ENCODE assay signal across 16 cellular contexts in the genomic region with DNA sequence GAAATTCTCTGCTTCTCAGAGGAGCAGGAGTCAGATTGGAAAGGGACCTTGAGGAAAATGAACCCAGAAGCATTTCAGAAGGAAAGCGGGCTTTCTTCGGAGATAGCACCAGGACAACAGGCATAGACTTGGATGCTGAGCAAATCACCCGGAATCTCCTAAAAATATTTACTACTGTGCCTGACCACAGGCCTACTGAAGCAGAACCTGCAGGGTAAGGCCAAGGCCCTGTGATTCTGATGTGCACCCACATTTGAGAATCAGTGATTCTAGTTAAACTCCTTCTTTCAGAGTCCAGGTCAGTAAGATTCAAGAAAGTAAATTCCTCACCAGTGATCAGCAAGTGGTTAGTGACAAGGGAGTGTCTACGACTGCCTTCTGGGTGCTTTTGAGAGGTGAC.
DNase-seq lines count a peak whose midpoint lies in the region; ATAC-seq, FAIRE-seq and TF ChIP-seq lines count a peak whose summit lies in the region.
"Had no signal": no experiment of that assay in that cellular context is flagged by ENCODE, and none has a peak within 500 bp of the region (broad histone marks: within the 10 kb centered on the region; RNA-seq: fewer than 3 reads in every experiment).

No MANE protein-coding gene starts in this region.

- BruUV-seq in GM12878 (replicated peaks; lab: Mats Ljungman, UMichigan), result no TSS peak

- no peaks in the 10 kb centered on the region for H4K20me1 ChIP-seq in GM12878 (ENCODE audit: control insufficient read depth, insufficient read depth)

- H3K27me3 ChIP-seq in GM12878 (replicated peaks in 1 of 2; ENCODE audit: control insufficient read depth in 2 of 2, insufficient read depth in 2 of 2, low read length in 1 of 2), result no peaks in the 10 kb centered on the region
- no peaks in the 10 kb centered on the region for H3K27me3 ChIP-seq in right atrium auricular region

- no peaks in the 10 kb centered on the region for H3K9me3 Mint-ChIP-seq in activated naive CD4-positive, alpha-beta T cell treated with anti-CD3 and anti-CD28 coated beads, Interleukin-2, amount 50 U/mL, for 24 hours
- H3K9me3 Mint-ChIP-seq in nephron (no peaks in the 10 kb centered on the region), type B pancreatic cell (no peaks in the 10 kb centered on the region)

- 68% methylated on average over 4 of the region's 4 CpGs for WGBS in GM12878 (ENCODE audit: insufficient coverage, insufficient replicate concordance, low lambda C conversion rate, missing lambda C conversion rate)

- peaks cover 5% of the 10 kb centered on the region for H3K4me1 ChIP-seq in GM12878 (ENCODE audit: control insufficient read depth, insufficient read depth, low read length)
- H3K4me1 ChIP-seq in right atrium auricular region, result peaks cover 0 to 4% of the 10 kb centered on the region in 2 donors

- no peak for DNase-seq in activated naive CD4-positive, alpha-beta T cell treated with anti-CD3 and anti-CD28 coated beads, Interleukin-2, amount 50 U/mL, for 16 hours
- DNase-seq in GM12878 (ENCODE audit: low read depth, low spot score), result no peak
- DNase-seq in type B pancreatic cell (ENCODE audit: extremely low spot score, unreplicated experiment), result no peak
- DNase-seq in right atrium auricular region (ENCODE audit: low spot score), result no peak
- DNase-seq in NCI-H510A treated with DMSO at 0.1 percent for 48 hours (lab: John Stamatoyannopoulos, UW), result no peak
- DNase-seq: C1 segment of cervical spinal cord, COR-L47, DMS153, EL, NCI-H1930, NCI-H2171 treated with DMSO at 0.1 percent for 48 hours, SIG-M5 had no signal

- H3K27me3 Mint-ChIP-seq in activated naive CD4-positive, alpha-beta T cell treated with anti-CD3 and anti-CD28 coated beads, Interleukin-2, amount 50 U/mL, for 24 hours, result no peaks in the 10 kb centered on the region
- peaks cover 15% of the 10 kb centered on the region for H3K27me3 Mint-ChIP-seq in nephron (ENCODE audit: low read depth)
- peaks cover 7% of the 10 kb centered on the region for H3K27me3 Mint-ChIP-seq in type B pancreatic cell

- H3K4me1 Mint-ChIP-seq in activated naive CD4-positive, alpha-beta T cell treated with anti-CD3 and anti-CD28 coated beads, Interleukin-2, amount 50 U/mL, for 24 hours, result peaks cover 8% of the 10 kb centered on the region
- peaks cover 34% of the 10 kb centered on the region for H3K4me1 Mint-ChIP-seq in nephron
- peaks cover 18% of the 10 kb centered on the region for H3K4me1 Mint-ChIP-seq in type B pancreatic cell (ENCODE audit: unreplicated experiment)

- no peaks in the 10 kb centered on the region for H3K79me2 ChIP-seq in GM12878 (ENCODE audit: control insufficient read depth, insufficient read depth, low read length)

- no peak for TF ChIP-seq POLR2A in GM12878 (IDR thresholded peaks at IDR 0.05; ENCODE audit: low read depth, low read length)

- H3K36me3 ChIP-seq in GM12878 (ENCODE audit: control insufficient read depth in 2 of 2, insufficient read depth in 2 of 2, low read length in 1 of 2) (no peaks in the 10 kb centered on the region), right atrium auricular region (no peaks in the 10 kb centered on the region)

- H3K36me3 Mint-ChIP-seq in activated naive CD4-positive, alpha-beta T cell treated with anti-CD3 and anti-CD28 coated beads, Interleukin-2, amount 50 U/mL, for 24 hours, result no peaks in the 10 kb centered on the region
- H3K36me3 Mint-ChIP-seq in nephron (ENCODE audit: low read depth) (no peaks in the 10 kb centered on the region), type B pancreatic cell (no peaks in the 10 kb centered on the region)

- H3K27ac Mint-ChIP-seq in activated naive CD4-positive, alpha-beta T cell treated with anti-CD3 and anti-CD28 coated beads, Interleukin-2, amount 50 U/mL, for 24 hours, result peak overlapping the region; percentile 5
- H3K27ac Mint-ChIP-seq in nephron, result peak overlapping the region; percentile 34 to 73 (median 35)
- H3K27ac Mint-ChIP-seq in type B pancreatic cell, result peak overlapping the region; percentile 19

- H3K27ac ChIP-seq in GM12878 (ENCODE audit: control insufficient read depth, insufficient read depth), result no peak overlapping the region
- H3K27ac ChIP-seq in right atrium auricular region, result no peak overlapping the region
- H3K27ac ChIP-seq: 22Rv1 had no signal

- in situ Hi-C loops in GM12878 (cut with MboI), result no loop called here

- CTCF ChIA-PET in GM12878 (lab: Yijun Ruan, JAX), result interaction anchor here (0.8 kb wide), 1 partner anchor 209 kb away, joined by 3 read pairs; no protein-coding TSS in a partner anchor

- no peaks in the 10 kb centered on the region for H3K9me3 ChIP-seq in GM12878 (replicated peaks; ENCODE audit: control insufficient read depth, insufficient read depth, low read length)
- H3K9me3 ChIP-seq in right atrium auricular region, result no peaks in the 10 kb centered on the region

- no peak overlapping the region for H3K9ac ChIP-seq in GM12878 (ENCODE audit: control insufficient read depth, insufficient read depth, low read length)

- intact Hi-C loops in GM12878 (cut with micrococcal nuclease; ENCODE audit: unreplicated experiment), result no loop called here

- TF ChIP-seq RAD21 in GM12878 (IDR thresholded peaks at IDR 0.05; ENCODE audit: insufficient read depth, low read depth, low read length), result no peak

- SMC1A ChIA-PET in GM12878 (lab: Charles Lee; ENCODE audit: uncharacterized antibody, unreplicated experiment), result interaction anchor here (0.9 to 2.5 kb wide), 5 partner anchors 11 to 292 kb away, joined by 3 to 15 read pairs (median 5); no protein-coding TSS in a partner anchor

- no peak overlapping the region for H3K4me2 ChIP-seq in GM12878 (ENCODE audit: control insufficient read depth, insufficient read depth)

- FAIRE-seq in GM12878 (lab: Jason Lieb, UNC), result no peak

- H3K4me3 Mint-ChIP-seq in activated naive CD4-positive, alpha-beta T cell treated with anti-CD3 and anti-CD28 coated beads, Interleukin-2, amount 50 U/mL, for 24 hours, result no peak overlapping the region
- H3K4me3 Mint-ChIP-seq in nephron (no peak overlapping the region), type B pancreatic cell (no peak overlapping the region)

- ATAC-seq in GM12878 (peak; percentile 7; the same call in 1 of the 3 replicates), GM18519 (IDR thresholded peaks at IDR 0.05; ENCODE audit: low FRiP score, unreplicated experiment) (no peak)

- TF ChIP-seq EP300 in GM12878 (IDR thresholded peaks at IDR 0.05; ENCODE audit: borderline replicate concordance in 1 of 2, control insufficient read depth in 1 of 2, low read depth in 2 of 2, low read length in 2 of 2), result no peak

- RAD21 ChIA-PET in GM12878 (lab: Charles Lee; ENCODE audit: unreplicated experiment), result interaction anchor here (1.0 to 1.7 kb wide), 2 partner anchors 207 to 255 kb away, joined by 3 to 6 read pairs; no protein-coding TSS in a partner anchor

- no peak overlapping the region for H2AFZ ChIP-seq in GM12878 (ENCODE audit: control insufficient read depth, low read depth, low read length)

- H3K4me3 ChIP-seq in GM12878, result no peak overlapping the region
- H3K4me3 ChIP-seq in right atrium auricular region, result no peak overlapping the region

- POLR2A ChIA-PET in GM12878 (lab: Charles Lee), result interaction anchor here (1.0 kb wide), 1 partner anchor 8 kb away, joined by 5 read pairs; no protein-coding TSS in a partner anchor

- TF ChIP-seq CTCF in GM12878 (IDR thresholded peaks at IDR 0.05 in 2 of 3, conservative IDR thresholded peaks at IDR 0.05 in 1 of 3; ENCODE audit: control insufficient read depth in 2 of 3, extremely low read depth in 1 of 3, insufficient read depth in 1 of 3, low read depth in 3 of 3, low read length in 3 of 3) (no peak), nephron (IDR thresholded peaks at IDR 0.05; ENCODE audit: unreplicated experiment in 3 of 3) (no peak), type B pancreatic cell (conservative IDR thresholded peaks at IDR 0.05) (no peak), right atrium auricular region (IDR thresholded peaks at IDR 0.05) (no peak)

TF ChIP-seq in GM12878, 131 proteins besides CTCF, POLR2A, EP300 and RAD21 (continues in another document):
- TF ChIP-seq RAD51 (IDR thresholded peaks at IDR 0.05), result no peak
- TF ChIP-seq IKZF1 (conservative IDR thresholded peaks at IDR 0.05), result peak; percentile 11; the same call in 1 of the 2 replicates
- TF ChIP-seq, protein P1, sequence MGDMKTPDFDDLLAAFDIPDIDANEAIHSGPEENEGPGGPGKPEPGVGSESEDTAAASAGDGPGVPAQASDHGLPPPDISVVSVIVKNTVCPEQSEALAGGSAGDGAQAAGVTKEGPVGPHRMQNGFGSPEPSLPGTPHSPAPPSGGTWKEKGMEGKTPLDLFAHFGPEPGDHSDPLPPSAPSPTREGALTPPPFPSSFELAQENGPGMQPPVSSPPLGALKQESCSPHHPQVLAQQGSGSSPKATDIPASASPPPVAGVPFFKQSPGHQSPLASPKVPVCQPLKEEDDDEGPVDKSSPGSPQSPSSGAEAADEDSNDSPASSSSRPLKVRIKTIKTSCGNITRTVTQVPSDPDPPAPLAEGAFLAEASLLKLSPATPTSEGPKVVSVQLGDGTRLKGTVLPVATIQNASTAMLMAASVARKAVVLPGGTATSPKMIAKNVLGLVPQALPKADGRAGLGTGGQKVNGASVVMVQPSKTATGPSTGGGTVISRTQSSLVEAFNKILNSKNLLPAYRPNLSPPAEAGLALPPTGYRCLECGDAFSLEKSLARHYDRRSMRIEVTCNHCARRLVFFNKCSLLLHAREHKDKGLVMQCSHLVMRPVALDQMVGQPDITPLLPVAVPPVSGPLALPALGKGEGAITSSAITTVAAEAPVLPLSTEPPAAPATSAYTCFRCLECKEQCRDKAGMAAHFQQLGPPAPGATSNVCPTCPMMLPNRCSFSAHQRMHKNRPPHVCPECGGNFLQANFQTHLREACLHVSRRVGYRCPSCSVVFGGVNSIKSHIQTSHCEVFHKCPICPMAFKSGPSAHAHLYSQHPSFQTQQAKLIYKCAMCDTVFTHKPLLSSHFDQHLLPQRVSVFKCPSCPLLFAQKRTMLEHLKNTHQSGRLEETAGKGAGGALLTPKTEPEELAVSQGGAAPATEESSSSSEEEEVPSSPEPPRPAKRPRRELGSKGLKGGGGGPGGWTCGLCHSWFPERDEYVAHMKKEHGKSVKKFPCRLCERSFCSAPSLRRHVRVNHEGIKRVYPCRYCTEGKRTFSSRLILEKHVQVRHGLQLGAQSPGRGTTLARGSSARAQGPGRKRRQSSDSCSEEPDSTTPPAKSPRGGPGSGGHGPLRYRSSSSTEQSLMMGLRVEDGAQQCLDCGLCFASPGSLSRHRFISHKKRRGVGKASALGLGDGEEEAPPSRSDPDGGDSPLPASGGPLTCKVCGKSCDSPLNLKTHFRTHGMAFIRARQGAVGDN (IDR thresholded peaks at IDR 0.05), result no peak
- TF ChIP-seq ASH2L (IDR thresholded peaks at IDR 0.05; ENCODE audit: borderline replicate concordance, low read depth), result no peak
- no peak for TF ChIP-seq YBX1 (IDR thresholded peaks at IDR 0.05)
